ENCODE assay signal across 1 cellular context in genomic region chr13:103036268-103036667, GRCh38.
TF ChIP-seq lines count a peak whose summit lies in the region.

No MANE protein-coding gene starts in this region.

TF ChIP-seq in HCT116, 20 proteins besides CTCF, POLR2A, EP300 and RAD21 (continued from another document):
- TF ChIP-seq REST (IDR thresholded peaks at IDR 0.05; ENCODE audit: low read depth) (no peak), ZFX (IDR thresholded peaks at IDR 0.05) (no peak), SIN3A (IDR thresholded peaks at IDR 0.05; ENCODE audit: low read depth) (no peak), SRF (IDR thresholded peaks at IDR 0.05; ENCODE audit: low read depth) (no peak), ZNF274 (IDR thresholded peaks at IDR 0.05; ENCODE audit: low read depth, low read length) (no peak), CEBPB (IDR thresholded peaks at IDR 0.05; ENCODE audit: low read depth) (no peak), CBX3 (IDR thresholded peaks at IDR 0.05; ENCODE audit: low read depth) (no peak), ATF3 (IDR thresholded peaks at IDR 0.05) (no peak), EGR1 (IDR thresholded peaks at IDR 0.05; ENCODE audit: low read depth) (no peak), ZBTB33 (IDR thresholded peaks at IDR 0.05; ENCODE audit: extremely low read depth, insufficient replicate concordance, low read length) (no peak), SP1 (IDR thresholded peaks at IDR 0.05; ENCODE audit: low read depth) (no peak), YY1 (IDR thresholded peaks at IDR 0.05; ENCODE audit: extremely low read depth, insufficient replicate concordance, low read depth, low read length) (no peak)
